In the genomic region with DNA sequence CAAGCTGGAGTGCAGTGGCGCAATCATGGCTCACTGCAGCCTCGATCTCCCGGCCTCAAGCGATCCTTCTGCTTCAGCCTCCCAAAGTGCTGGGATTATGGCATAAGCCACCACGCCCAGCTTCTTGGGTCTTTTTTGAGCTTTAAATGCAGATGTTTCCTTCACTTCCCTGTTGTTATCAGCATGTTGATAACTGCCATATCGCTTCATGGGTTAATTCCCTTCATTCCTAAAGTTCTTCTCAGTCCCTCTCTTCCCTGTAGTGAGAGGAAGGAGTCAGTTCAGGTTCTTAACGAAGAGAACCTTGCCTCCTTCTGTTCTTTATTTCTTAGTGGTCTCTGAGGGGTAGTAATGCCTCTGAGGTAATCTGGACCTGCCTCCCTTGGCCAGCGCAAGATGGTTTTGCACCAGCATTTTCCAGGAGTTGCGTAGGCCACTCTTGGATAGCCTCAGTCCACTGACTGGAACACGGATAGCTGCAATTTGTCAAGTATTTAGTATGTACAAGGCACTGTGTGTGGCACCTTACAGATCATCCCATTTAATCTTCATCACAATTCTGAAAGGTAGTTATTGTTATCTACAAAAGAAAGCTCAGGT, we compare ENCODE assay signal across 11 cellular contexts.
"Had no signal": no experiment of that assay in that cellular context is flagged by ENCODE, and none has a peak within 500 bp of the region (broad histone marks: within the 10 kb centered on the region; RNA-seq: fewer than 3 reads in every experiment).

No MANE protein-coding gene starts in this region.

- H2AFZ ChIP-seq: GM23248, GM23338 had no signal

- FAIRE-seq: H1, H54 had no signal

- H3K4me2 ChIP-seq: GM23338 had no signal

- H3K27ac ChIP-seq: GM23248 had no signal

- H3K9ac ChIP-seq: GM23248 had no signal

- H3K4me1 ChIP-seq: HAP-1 had no signal

- ATAC-seq: GM23338, HCT116 had no signal

- H3K36me3 ChIP-seq: HAP-1 had no signal

- H3K9me3 ChIP-seq: HAP-1 had no signal

- DNase-seq: GM23248, GOT3, H7, H9, HCEC 1CT, HFFc6 had no signal

- H3K4me3 ChIP-seq: GM23248, GM23338, HAP-1 had no signal
